Comparison of ENCODE assay signal across 7 cellular contexts in the genomic region with DNA sequence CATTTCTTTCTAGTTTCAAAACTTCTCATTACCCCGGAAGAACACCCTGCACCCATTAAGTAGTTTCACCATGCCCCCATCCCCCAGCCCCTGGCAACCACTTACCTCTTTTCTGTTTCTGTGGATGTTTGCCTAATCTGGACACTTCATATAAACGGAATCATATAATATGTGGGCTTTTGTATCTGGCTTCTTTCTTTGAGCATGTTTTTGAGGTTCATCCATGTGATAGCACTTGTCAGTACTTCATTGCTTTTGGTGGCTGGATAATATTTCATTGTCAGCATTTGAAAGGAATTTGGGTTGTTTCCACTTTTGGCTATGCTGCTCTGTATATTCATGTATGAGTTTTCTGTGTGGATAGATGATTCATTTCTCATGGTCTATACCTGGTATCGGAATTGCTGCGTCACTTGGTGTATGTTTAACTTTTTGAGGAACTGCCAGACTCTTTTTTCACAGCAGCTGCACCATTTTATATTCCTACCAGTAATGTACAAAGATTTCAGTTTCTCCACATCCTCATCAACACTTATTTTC. TPM values are rescaled to one million over a fixed set of nuclear protein-coding genes. Genes with fewer than 3 reads are reported as not detected.
DNase-seq lines count a peak whose midpoint lies in the region; ATAC-seq and TF ChIP-seq lines count a peak whose summit lies in the region.

No MANE protein-coding gene starts in this region.

- no peaks in the 10 kb centered on the region for H3F3A ChIP-seq in neural progenitor cell (ENCODE audit: low read depth)

- H4K20me1 ChIP-seq in neural progenitor cell (ENCODE audit: low read depth): peaks cover 13% of the 10 kb centered on the region

- peak overlapping the region; percentile 82 for H3K27ac Mint-ChIP-seq in T-helper 1 cell treated with Interleukin-12 subunit alpha and Interleukin-12 subunit beta and Interleukin-4 antibody, amounts not matched to agents 30 μg/mL and 1 μg/mL, for 36 hours
- no peak overlapping the region for H3K27ac Mint-ChIP-seq in neural progenitor cell

- no peaks in the 10 kb centered on the region for H3K27me3 Mint-ChIP-seq in T-helper 1 cell treated with Interleukin-12 subunit alpha and Interleukin-12 subunit beta and Interleukin-4 antibody, amounts not matched to agents 30 μg/mL and 1 μg/mL, for 36 hours (ENCODE audit: low read depth)
- no peaks in the 10 kb centered on the region for H3K27me3 Mint-ChIP-seq in neural progenitor cell (ENCODE audit: insufficient read depth, low read depth)

- no peak overlapping the region for H3K9ac ChIP-seq in neural progenitor cell

- DNase-seq in mucosa of gallbladder (ENCODE audit: low spot score): peak; percentile 35
- DNase-seq in DMS114 treated with DMSO at 0.1 percent for 48 hours (lab: John Stamatoyannopoulos, UW; ENCODE audit: unreplicated experiment): no peak
- DNase-seq in neural progenitor cell (ENCODE audit: low spot score): no peak
- no peak for DNase-seq in NCI-H82 (lab: John Stamatoyannopoulos, UW)

- peaks cover 7% of the 10 kb centered on the region for H3K36me3 ChIP-seq in neural progenitor cell

- H3K36me3 Mint-ChIP-seq in T-helper 1 cell treated with Interleukin-12 subunit alpha and Interleukin-12 subunit beta and Interleukin-4 antibody, amounts not matched to agents 30 μg/mL and 1 μg/mL, for 36 hours (ENCODE audit: low read depth): peaks cover 24% of the 10 kb centered on the region
- H3K36me3 Mint-ChIP-seq in neural progenitor cell: peaks cover 21% of the 10 kb centered on the region

- ATAC-seq in GM18873 (IDR thresholded peaks at IDR 0.05; ENCODE audit: low FRiP score, unreplicated experiment) (peak; percentile 55), HG02938 (IDR thresholded peaks at IDR 0.05; ENCODE audit: unreplicated experiment) (peak; percentile 60)

- no peak overlapping the region for H2AFZ ChIP-seq in neural progenitor cell (replicated peaks)

- H3K4me1 ChIP-seq in neural progenitor cell: no peaks in the 10 kb centered on the region

- H3K4me2 ChIP-seq in neural progenitor cell: no peak overlapping the region

- H3K9me3 ChIP-seq in neural progenitor cell (ENCODE audit: low read depth): no peaks in the 10 kb centered on the region

- H3K27ac ChIP-seq in neural progenitor cell: no peak overlapping the region

- no peaks in the 10 kb centered on the region for H3K27me3 ChIP-seq in neural progenitor cell

- TF ChIP-seq CTCF in neural progenitor cell (IDR thresholded peaks at IDR 0.05): no peak

- H3K4me3 ChIP-seq in neural progenitor cell: no peak overlapping the region

- peak overlapping the region; percentile 28 for H3K4me3 Mint-ChIP-seq in T-helper 1 cell treated with Interleukin-12 subunit alpha and Interleukin-12 subunit beta and Interleukin-4 antibody, amounts not matched to agents 30 μg/mL and 1 μg/mL, for 36 hours
- no peak overlapping the region for H3K4me3 Mint-ChIP-seq in neural progenitor cell

- no peaks in the 10 kb centered on the region for H3K9me3 Mint-ChIP-seq in T-helper 1 cell treated with Interleukin-12 subunit alpha and Interleukin-12 subunit beta and Interleukin-4 antibody, amounts not matched to agents 30 μg/mL and 1 μg/mL, for 36 hours
- no peaks in the 10 kb centered on the region for H3K9me3 Mint-ChIP-seq in neural progenitor cell

- H3K79me2 ChIP-seq in neural progenitor cell (ENCODE audit: low read depth): peaks cover 32% of the 10 kb centered on the region

- peaks cover 53% of the 10 kb centered on the region for H3K4me1 Mint-ChIP-seq in T-helper 1 cell treated with Interleukin-12 subunit alpha and Interleukin-12 subunit beta and Interleukin-4 antibody, amounts not matched to agents 30 μg/mL and 1 μg/mL, for 36 hours (ENCODE audit: low read depth)
- peaks cover 5% of the 10 kb centered on the region for H3K4me1 Mint-ChIP-seq in neural progenitor cell

RNA-seq across cellular contexts. Expression of a gene that starts 30.0 kb away (rescaled TPM):
- total RNA-seq in mucosa of gallbladder (not detected), neural progenitor cell (ENCODE audit: low replicate concordance) (not detected in 2 replicates)
